In genomic region chr2:149470046-149470445, GRCh38 we compare ENCODE assay signal across 23 cellular contexts.
"Had no signal": no experiment of that assay in that cellular context is flagged by ENCODE, and none has a peak within 500 bp of the region (broad histone marks: within the 10 kb centered on the region; RNA-seq: fewer than 3 reads in every experiment).

No MANE protein-coding gene starts in this region.

- H3K27ac ChIP-seq: dorsolateral prefrontal cortex, neural progenitor cell, parathyroid adenoma, right atrium auricular region, testis, tibial nerve had no signal

- H3K4me1 ChIP-seq: neural progenitor cell, parathyroid adenoma, right atrium auricular region, testis, tibial nerve had no signal

- H3K36me3 ChIP-seq: neural progenitor cell, right atrium auricular region had no signal

- H3K9me3 ChIP-seq: right atrium auricular region, testis, tibial nerve had no signal

- DNase-seq: dorsolateral prefrontal cortex; effector CD4-positive, alpha-beta T cell; hypothalamus; immature natural killer cell; islet precursor cell; kidney glomerular epithelial cell; mammary epithelial cell; mesendoderm; midbrain; naive thymus-derived CD4-positive, alpha-beta T cell; stimulated activated CD4-positive, alpha-beta T cell treated with anti-CD3 and anti-CD28 coated beads, Interleukin-12 subunit alpha, Interleukin-12 subunit beta, amount 100 ng/mL, for 4 hours; stimulated activated CD4-positive, alpha-beta T cell treated with anti-CD3 and anti-CD28 coated beads, Interleukin-2, amount 100 ng/mL, for 24 hours; stimulated activated CD4-positive, alpha-beta T cell treated with anti-CD3 and anti-CD28 coated beads, Interleukin-4, amount 100 ng/mL, for 24 hours; stimulated activated naive CD4-positive, alpha-beta T cell treated with Interleukin-2 at 50 U/mL for 16 hours; substantia nigra; testis had no signal

- ATAC-seq: naive thymus-derived CD4-positive, alpha-beta T cell; sciatic nerve; stimulated activated effector memory CD8-positive, alpha-beta T cell treated with anti-CD3 and anti-CD28 coated beads, Interleukin-12 subunit alpha, Interleukin-12 subunit beta, amount 100 ng/mL, for 72 hours had no signal

- H3K4me3 ChIP-seq: dorsolateral prefrontal cortex, neural progenitor cell, right atrium auricular region, smooth muscle cell, testis, tibial nerve had no signal

- H3K27me3 ChIP-seq: dorsolateral prefrontal cortex, neural progenitor cell, right atrium auricular region, testis, tibial nerve had no signal
